8 cellular contexts compared by ENCODE assay signal in the genomic region with DNA sequence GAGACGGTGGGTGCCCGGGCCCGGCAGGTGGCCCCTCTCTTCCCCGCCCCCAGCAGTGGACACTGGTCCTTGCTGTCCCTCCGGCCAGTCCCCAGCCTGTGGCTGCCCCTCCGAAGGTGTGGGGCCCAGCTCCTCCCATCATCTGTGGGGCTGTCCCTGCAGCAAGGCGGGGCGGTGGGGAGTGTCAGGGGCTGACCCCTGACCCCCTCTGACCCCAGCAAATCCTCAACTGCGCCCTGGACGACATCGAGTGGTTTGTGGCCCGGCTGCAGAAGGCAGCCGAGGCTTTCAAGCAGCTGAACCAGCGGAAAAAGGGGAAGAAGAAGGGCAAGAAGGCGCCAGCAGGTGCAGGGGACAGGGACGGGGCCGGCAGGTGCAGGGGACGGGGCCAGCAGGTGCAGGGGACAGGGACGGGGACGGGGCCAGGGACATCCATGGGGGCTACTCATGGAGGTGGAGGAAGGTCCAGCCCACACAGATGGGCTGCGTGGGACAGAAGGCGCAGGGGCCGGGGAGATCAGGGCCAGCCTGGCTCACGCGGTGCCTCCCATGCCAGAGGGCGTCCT. TPM values are rescaled to one million over a fixed set of nuclear protein-coding genes. Genes with fewer than 3 reads are reported as not detected.
DNase-seq lines count a peak whose midpoint lies in the region; ATAC-seq lines count a peak whose summit lies in the region.
"Had no signal": no experiment of that assay in that cellular context is flagged by ENCODE, and none has a peak within 500 bp of the region (broad histone marks: within the 10 kb centered on the region; RNA-seq: fewer than 3 reads in every experiment).

No MANE protein-coding gene starts in this region.

- H3K27me3 Mint-ChIP-seq in activated naive CD4-positive, alpha-beta T cell treated with anti-CD3 and anti-CD28 coated beads, Interleukin-2, amount 10 ng/mL, durations not matched to agents 7 days and 5 days: peaks cover 77% of the 10 kb centered on the region
- peaks cover 28% of the 10 kb centered on the region for H3K27me3 Mint-ChIP-seq in activated naive CD8-positive, alpha-beta T cell treated with anti-CD3 and anti-CD28 coated beads, Interleukin-2, amount 50 U/mL, for 24 hours

- WGBS in thymus: 12% methylated on average over 26 of the region's 26 CpGs

- H3K36me3 Mint-ChIP-seq in activated naive CD4-positive, alpha-beta T cell treated with anti-CD3 and anti-CD28 coated beads, Interleukin-2, amount 10 ng/mL, durations not matched to agents 7 days and 5 days: no peaks in the 10 kb centered on the region
- H3K36me3 Mint-ChIP-seq in activated naive CD8-positive, alpha-beta T cell treated with anti-CD3 and anti-CD28 coated beads, Interleukin-2, amount 50 U/mL, for 24 hours (ENCODE audit: low read depth): no peaks in the 10 kb centered on the region

- peaks cover 4% of the 10 kb centered on the region for H3K4me1 ChIP-seq in thymus (ENCODE audit: control insufficient read depth, insufficient read depth, low read length)
- H3K4me1 ChIP-seq: BE2C had no signal

- CTCF ChIA-PET in activated naive CD4-positive, alpha-beta T cell treated with anti-CD3 and anti-CD28 coated beads, Interleukin-2, amount 10 ng/mL, durations not matched to agents 7 days and 5 days (lab: Charles Lee): interaction anchor here (0.5 to 5.6 kb wide), 9 partner anchors 9 to 166 kb away, joined by 3 to 42 read pairs (median 4); a partner anchor contains a TSS

- no peaks in the 10 kb centered on the region for H3K9me3 ChIP-seq in thymus (ENCODE audit: control insufficient read depth)
- H3K9me3 ChIP-seq: BE2C had no signal

- peak overlapping the region; percentile 40 for H3K4me3 ChIP-seq in thymus (ENCODE audit: low read length)

- ATAC-seq in activated naive CD8-positive, alpha-beta T cell treated with anti-CD3 and anti-CD28 coated beads, Interleukin-2, amount 50 U/mL, for 24 hours: peak; percentile 2

- DNase-seq in activated naive CD4-positive, alpha-beta T cell treated with anti-CD3 and anti-CD28 coated beads, Interleukin-2, amount 10 ng/mL, durations not matched to agents 7 days and 5 days: no peak
- no peak for DNase-seq in activated naive CD4-positive, alpha-beta T cell (lab: John Stamatoyannopoulos, UW)
- DNase-seq in activated naive CD8-positive, alpha-beta T cell treated with anti-CD3 and anti-CD28 coated beads, Interleukin-2, amount 50 U/mL, for 24 hours: no peak
- no peak for DNase-seq in occipital lobe (lab: John Stamatoyannopoulos, UW)
- DNase-seq in AG08395 (ENCODE audit: low spot score): no peak
- DNase-seq: NCI-H1048 had no signal

- no peaks in the 10 kb centered on the region for H3K36me3 ChIP-seq in thymus (ENCODE audit: control insufficient read depth, insufficient read depth)
- H3K36me3 ChIP-seq: BE2C had no signal

- peak overlapping the region; percentile 47 for H3K4me3 Mint-ChIP-seq in activated naive CD4-positive, alpha-beta T cell treated with anti-CD3 and anti-CD28 coated beads, Interleukin-2, amount 10 ng/mL, durations not matched to agents 7 days and 5 days
- H3K4me3 Mint-ChIP-seq in activated naive CD8-positive, alpha-beta T cell treated with anti-CD3 and anti-CD28 coated beads, Interleukin-2, amount 50 U/mL, for 24 hours: no peak overlapping the region

- no peak overlapping the region for H3K27ac Mint-ChIP-seq in activated naive CD4-positive, alpha-beta T cell treated with anti-CD3 and anti-CD28 coated beads, Interleukin-2, amount 10 ng/mL, durations not matched to agents 7 days and 5 days
- no peak overlapping the region for H3K27ac Mint-ChIP-seq in activated naive CD8-positive, alpha-beta T cell treated with anti-CD3 and anti-CD28 coated beads, Interleukin-2, amount 50 U/mL, for 24 hours

- H3K4me1 Mint-ChIP-seq in activated naive CD4-positive, alpha-beta T cell treated with anti-CD3 and anti-CD28 coated beads, Interleukin-2, amount 10 ng/mL, durations not matched to agents 7 days and 5 days: peaks cover 29% of the 10 kb centered on the region
- H3K4me1 Mint-ChIP-seq in activated naive CD8-positive, alpha-beta T cell treated with anti-CD3 and anti-CD28 coated beads, Interleukin-2, amount 50 U/mL, for 24 hours: peaks cover 20% of the 10 kb centered on the region

- no peak overlapping the region for H3K27ac ChIP-seq in thymus (ENCODE audit: low read depth)

- H3K27me3 ChIP-seq in thymus (ENCODE audit: control insufficient read depth, insufficient read depth): peaks cover 65% of the 10 kb centered on the region

- H3K9me3 Mint-ChIP-seq in activated naive CD4-positive, alpha-beta T cell treated with anti-CD3 and anti-CD28 coated beads, Interleukin-2, amount 10 ng/mL, durations not matched to agents 7 days and 5 days: no peaks in the 10 kb centered on the region
- no peaks in the 10 kb centered on the region for H3K9me3 Mint-ChIP-seq in activated naive CD8-positive, alpha-beta T cell treated with anti-CD3 and anti-CD28 coated beads, Interleukin-2, amount 50 U/mL, for 24 hours

RNA-seq across cellular contexts. Expression of a gene that starts 15.4 kb away (rescaled TPM):
- 28.8 TPM for polyA plus RNA-seq in thymus
- total RNA-seq in occipital lobe: 1.4 TPM

RNA-seq across cellular contexts. Expression of a gene that starts 25.8 kb away (rescaled TPM):
- polyA plus RNA-seq in thymus: 31.1 TPM
- total RNA-seq in occipital lobe: 11.7 TPM

RNA-seq across cellular contexts. Expression of a gene that starts 25.8 kb away (rescaled TPM):
- 115 TPM for polyA plus RNA-seq in thymus
- total RNA-seq in occipital lobe: 61.0 TPM

RNA-seq across cellular contexts. Expression of a gene that starts 26.4 kb away (rescaled TPM):
- polyA plus RNA-seq in thymus: 27.2 TPM
- 50.7 TPM for total RNA-seq in occipital lobe

RNA-seq across cellular contexts. Expression of a gene that starts 55.9 kb away (rescaled TPM):
- 31.2 TPM for polyA plus RNA-seq in thymus
- 22.3 TPM for total RNA-seq in occipital lobe
